1 cellular context compared by ENCODE assay signal in genomic region chr9:84140535-84141101, GRCh38.
TF ChIP-seq lines count a peak whose summit lies in the region.

No MANE protein-coding gene starts in this region.

TF ChIP-seq in GM12878, 131 proteins besides CTCF, POLR2A, EP300 and RAD21 (continued from another document):
- TF ChIP-seq ZBTB40 (IDR thresholded peaks at IDR 0.05; ENCODE audit: borderline replicate concordance): no peak
- no peak for TF ChIP-seq BCL3 (IDR thresholded peaks at IDR 0.05; ENCODE audit: borderline replicate concordance, insufficient read depth, low read depth, low read length, poor library complexity, severe bottlenecking)
- TF ChIP-seq ZNF687 (IDR thresholded peaks at IDR 0.05): no peak
- TF ChIP-seq FOXK2 (IDR thresholded peaks at IDR 0.05): no peak
- no peak for TF ChIP-seq TCF7 (IDR thresholded peaks at IDR 0.05; ENCODE audit: borderline replicate concordance)
- no peak for TF ChIP-seq RAD51 (IDR thresholded peaks at IDR 0.05)
- TF ChIP-seq CBFB (IDR thresholded peaks at IDR 0.05; ENCODE audit: low read depth): no peak
- TF ChIP-seq MTA2 (IDR thresholded peaks at IDR 0.05; ENCODE audit: low read depth): no peak
- TF ChIP-seq YY1 (IDR thresholded peaks at IDR 0.05; ENCODE audit: low read depth, low read length): no peak
